In genomic region chr18:70501358-70501757, GRCh38 we compare ENCODE assay signal across 1 cellular context.
TF ChIP-seq lines count a peak whose summit lies in the region.

No MANE protein-coding gene starts in this region.

TF ChIP-seq in GM23338, 12 proteins besides CTCF, POLR2A, EP300 and RAD21 (continued from another document):
- TF ChIP-seq, protein P1, sequence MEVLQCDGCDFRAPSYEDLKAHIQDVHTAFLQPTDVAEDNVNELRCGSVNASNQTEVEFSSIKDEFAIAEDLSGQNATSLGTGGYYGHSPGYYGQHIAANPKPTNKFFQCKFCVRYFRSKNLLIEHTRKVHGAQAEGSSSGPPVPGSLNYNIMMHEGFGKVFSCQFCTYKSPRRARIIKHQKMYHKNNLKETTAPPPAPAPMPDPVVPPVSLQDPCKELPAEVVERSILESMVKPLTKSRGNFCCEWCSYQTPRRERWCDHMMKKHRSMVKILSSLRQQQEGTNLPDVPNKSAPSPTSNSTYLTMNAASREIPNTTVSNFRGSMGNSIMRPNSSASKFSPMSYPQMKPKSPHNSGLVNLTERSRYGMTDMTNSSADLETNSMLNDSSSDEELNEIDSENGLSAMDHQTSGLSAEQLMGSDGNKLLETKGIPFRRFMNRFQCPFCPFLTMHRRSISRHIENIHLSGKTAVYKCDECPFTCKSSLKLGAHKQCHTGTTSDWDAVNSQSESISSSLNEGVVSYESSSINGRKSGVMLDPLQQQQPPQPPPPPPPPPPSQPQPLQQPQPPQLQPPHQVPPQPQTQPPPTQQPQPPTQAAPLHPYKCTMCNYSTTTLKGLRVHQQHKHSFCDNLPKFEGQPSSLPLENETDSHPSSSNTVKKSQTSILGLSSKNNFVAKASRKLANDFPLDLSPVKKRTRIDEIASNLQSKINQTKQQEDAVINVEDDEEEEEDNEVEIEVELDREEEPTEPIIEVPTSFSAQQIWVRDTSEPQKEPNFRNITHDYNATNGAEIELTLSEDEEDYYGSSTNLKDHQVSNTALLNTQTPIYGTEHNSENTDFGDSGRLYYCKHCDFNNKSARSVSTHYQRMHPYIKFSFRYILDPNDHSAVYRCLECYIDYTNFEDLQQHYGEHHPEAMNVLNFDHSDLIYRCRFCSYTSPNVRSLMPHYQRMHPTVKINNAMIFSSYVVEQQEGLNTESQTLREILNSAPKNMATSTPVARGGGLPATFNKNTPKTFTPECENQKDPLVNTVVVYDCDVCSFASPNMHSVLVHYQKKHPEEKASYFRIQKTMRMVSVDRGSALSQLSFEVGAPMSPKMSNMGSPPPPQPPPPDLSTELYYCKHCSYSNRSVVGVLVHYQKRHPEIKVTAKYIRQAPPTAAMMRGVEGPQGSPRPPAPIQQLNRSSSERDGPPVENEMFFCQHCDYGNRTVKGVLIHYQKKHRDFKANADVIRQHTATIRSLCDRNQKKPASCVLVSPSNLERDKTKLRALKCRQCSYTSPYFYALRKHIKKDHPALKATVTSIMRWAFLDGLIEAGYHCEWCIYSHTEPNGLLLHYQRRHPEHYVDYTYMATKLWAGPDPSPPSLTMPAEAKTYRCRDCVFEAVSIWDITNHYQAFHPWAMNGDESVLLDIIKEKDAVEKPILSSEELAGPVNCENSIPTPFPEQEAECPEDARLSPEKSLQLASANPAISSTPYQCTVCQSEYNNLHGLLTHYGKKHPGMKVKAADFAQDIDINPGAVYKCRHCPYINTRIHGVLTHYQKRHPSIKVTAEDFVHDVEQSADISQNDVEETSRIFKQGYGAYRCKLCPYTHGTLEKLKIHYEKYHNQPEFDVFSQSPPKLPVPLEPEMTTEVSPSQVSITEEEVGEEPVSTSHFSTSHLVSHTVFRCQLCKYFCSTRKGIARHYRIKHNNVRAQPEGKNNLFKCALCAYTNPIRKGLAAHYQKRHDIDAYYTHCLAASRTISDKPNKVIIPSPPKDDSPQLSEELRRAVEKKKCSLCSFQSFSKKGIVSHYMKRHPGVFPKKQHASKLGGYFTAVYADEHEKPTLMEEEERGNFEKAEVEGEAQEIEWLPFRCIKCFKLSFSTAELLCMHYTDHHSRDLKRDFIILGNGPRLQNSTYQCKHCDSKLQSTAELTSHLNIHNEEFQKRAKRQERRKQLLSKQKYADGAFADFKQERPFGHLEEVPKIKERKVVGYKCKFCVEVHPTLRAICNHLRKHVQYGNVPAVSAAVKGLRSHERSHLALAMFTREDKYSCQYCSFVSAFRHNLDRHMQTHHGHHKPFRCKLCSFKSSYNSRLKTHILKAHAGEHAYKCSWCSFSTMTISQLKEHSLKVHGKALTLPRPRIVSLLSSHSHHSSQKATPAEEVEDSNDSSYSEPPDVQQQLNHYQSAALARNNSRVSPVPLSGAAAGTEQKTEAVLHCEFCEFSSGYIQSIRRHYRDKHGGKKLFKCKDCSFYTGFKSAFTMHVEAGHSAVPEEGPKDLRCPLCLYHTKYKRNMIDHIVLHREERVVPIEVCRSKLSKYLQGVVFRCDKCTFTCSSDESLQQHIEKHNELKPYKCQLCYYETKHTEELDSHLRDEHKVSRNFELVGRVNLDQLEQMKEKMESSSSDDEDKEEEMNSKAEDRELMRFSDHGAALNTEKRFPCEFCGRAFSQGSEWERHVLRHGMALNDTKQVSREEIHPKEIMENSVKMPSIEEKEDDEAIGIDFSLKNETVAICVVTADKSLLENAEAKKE (CRISPR knock-in tag; IDR thresholded peaks at IDR 0.05), result no peak
- no peak for TF ChIP-seq REST (IDR thresholded peaks at IDR 0.05; ENCODE audit: unreplicated experiment)
- no peak for TF ChIP-seq ZNF331 (CRISPR knock-in tag; IDR thresholded peaks at IDR 0.05; ENCODE audit: low read depth)
- no peak for TF ChIP-seq POLR2AphosphoS5 (IDR thresholded peaks at IDR 0.05; ENCODE audit: low read depth)
- TF ChIP-seq CREB1 (CRISPR knock-in tag; IDR thresholded peaks at IDR 0.05; ENCODE audit: low read depth), result no peak
